ENCODE assay signal across 8 cellular contexts in genomic region chr13:100542546-100543156, GRCh38. TPM values are rescaled to one million over a fixed set of nuclear protein-coding genes. Genes with fewer than 3 reads are reported as not detected.
DNase-seq lines count a peak whose midpoint lies in the region; ATAC-seq lines count a peak whose summit lies in the region.

No MANE protein-coding gene starts in this region.

- DNase-seq in NCI-H1694 treated with DMSO at 0.1 percent for 48 hours (lab: John Stamatoyannopoulos, UW) (peak; percentile 63), NCI-H1694 (lab: John Stamatoyannopoulos, UW) (no peak), RPMI7951 (ENCODE audit: low read depth) (peak; percentile 22), fibroblast of gingiva (ENCODE audit: low read depth) (peak; percentile 66), SHP77 (lab: John Stamatoyannopoulos, UW) (no peak)
- DNase-seq in stimulated activated naive CD8-positive, alpha-beta T cell treated with anti-CD3 and anti-CD28 coated beads, Interleukin-15, Interleukin-2, amounts not matched to agents 100 U/mL and 50 U/mL, for 24 hours = no peak

- ATAC-seq in GM19397 (IDR thresholded peaks at IDR 0.05; ENCODE audit: unreplicated experiment) (peak; percentile 92), HG03280 (IDR thresholded peaks at IDR 0.05; ENCODE audit: unreplicated experiment) (peak; percentile 88)
- peak; percentile 57 for ATAC-seq in stimulated activated naive CD8-positive, alpha-beta T cell treated with anti-CD3 and anti-CD28 coated beads, Interleukin-15, Interleukin-2, amounts not matched to agents 100 U/mL and 50 U/mL, for 24 hours

RNA-seq across cellular contexts. Expression of gene GGACT, which starts 45.9 kb away (rescaled TPM):
- 1.7 and 2.2 TPM in 2 replicates for total RNA-seq in RPMI7951 (2014; rRNA removed; shearing (Covaris generic))

Comparison
In these comparisons a context has a peak if more than half of its experiments do, and no peak if none do; other contexts are left out.
1. DNase-seq: peak in NCI-H1694 treated with DMSO at 0.1 percent for 48 hours (single experiment), RPMI7951 (single experiment) and fibroblast of gingiva (single experiment); none in NCI-H1694 (single experiment), stimulated activated naive CD8-positive, alpha-beta T cell treated with anti-CD3 and anti-CD28 coated beads, Interleukin-15, Interleukin-2, amounts not matched to agents 100 U/mL and 50 U/mL, for 24 hours (single experiment) and SHP77 (0 of 2).
2. Peak in every context shown above with its lines, with median percentiles within 50 percentile points of each other: ATAC-seq.